ENCODE assay signal across 1 cellular context in the genomic region with DNA sequence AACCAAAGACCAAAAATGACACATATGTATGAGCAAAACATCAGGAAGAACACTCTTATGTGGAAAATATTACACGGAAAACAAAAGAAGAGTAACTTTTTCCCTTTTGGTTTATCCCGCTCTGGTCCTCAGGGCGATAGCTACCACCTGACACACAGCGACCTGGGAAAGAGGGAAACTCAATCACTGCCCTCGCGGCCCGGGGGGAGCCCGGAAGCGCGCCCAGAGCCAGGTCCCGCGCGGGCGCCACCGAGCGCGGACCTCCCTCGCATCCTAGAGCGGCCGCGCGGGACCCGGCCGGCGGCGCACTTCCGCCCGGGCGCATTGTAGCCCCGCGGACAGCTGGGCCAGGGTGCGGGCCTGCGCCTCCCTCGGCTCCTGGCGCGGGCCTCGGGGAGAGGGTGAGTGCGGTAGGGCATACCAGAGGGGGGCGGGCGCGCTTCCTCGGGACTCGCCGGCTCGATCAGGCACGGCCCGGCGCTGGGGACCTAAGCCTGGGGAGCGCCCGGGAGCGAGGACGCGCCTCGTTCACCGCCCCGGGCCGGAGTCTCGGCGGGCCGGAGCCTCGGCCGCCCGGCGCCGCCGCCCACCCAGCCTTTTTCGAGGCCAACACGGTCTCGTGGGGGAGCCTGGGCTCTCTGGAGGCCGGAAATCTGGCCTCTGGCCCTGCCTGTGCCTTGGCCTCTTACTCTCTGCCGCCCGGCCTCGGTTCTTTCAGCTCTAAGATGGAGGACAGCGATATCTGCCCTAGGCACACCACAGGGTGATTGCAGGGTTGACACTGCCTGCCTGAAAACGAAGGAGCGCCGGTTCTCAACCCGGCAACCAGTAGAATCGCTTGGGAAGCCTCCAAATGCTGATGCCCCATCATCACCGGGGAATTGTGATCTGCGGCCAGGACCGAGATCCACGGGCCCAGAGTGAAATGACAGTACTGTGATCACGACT.
A peak's percentile ranks its signal among the peaks of the same experiment; 100 is the strongest.
TF ChIP-seq lines count a peak whose summit lies in the region.

A gene with protein sequence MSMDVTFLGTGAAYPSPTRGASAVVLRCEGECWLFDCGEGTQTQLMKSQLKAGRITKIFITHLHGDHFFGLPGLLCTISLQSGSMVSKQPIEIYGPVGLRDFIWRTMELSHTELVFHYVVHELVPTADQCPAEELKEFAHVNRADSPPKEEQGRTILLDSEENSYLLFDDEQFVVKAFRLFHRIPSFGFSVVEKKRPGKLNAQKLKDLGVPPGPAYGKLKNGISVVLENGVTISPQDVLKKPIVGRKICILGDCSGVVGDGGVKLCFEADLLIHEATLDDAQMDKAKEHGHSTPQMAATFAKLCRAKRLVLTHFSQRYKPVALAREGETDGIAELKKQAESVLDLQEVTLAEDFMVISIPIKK (plus strand): TSS at position 327 of the 948 bp plus-strand sequence. CDS start 6,365 bp downstream, outside the sequence.

TF ChIP-seq in K562, 482 proteins besides CTCF, POLR2A, EP300 and RAD21 (continued from another document and continues in another):
- TF ChIP-seq ZNF76 (CRISPR knock-in tag; IDR thresholded peaks at IDR 0.05; ENCODE audit: borderline replicate concordance) (0 out of 2 replicates have a peak, but pooled peaks have one; percentile 38), SP2 (IDR thresholded peaks at IDR 0.05; ENCODE audit: extremely low read depth, low read depth, low read length, poor library complexity, severe bottlenecking) (peak; percentile 93), ZC3H8 (IDR thresholded peaks at IDR 0.05) (no peak), BRD4 (IDR thresholded peaks at IDR 0.05) (peak; percentile 60; the same call in 1 of the 2 replicates), BACH1 (tag; IDR thresholded peaks at IDR 0.05) (no peak), CCNT2 (IDR thresholded peaks at IDR 0.05; ENCODE audit: borderline replicate concordance, extremely low read depth, insufficient read length, low read depth, low read length) (peak; percentile 84), CTBP1 (IDR thresholded peaks at IDR 0.05; ENCODE audit: borderline replicate concordance) (peak; percentile 67; the same call in 1 of the 2 replicates), HDAC8 (tag; IDR thresholded peaks at IDR 0.05) (peak; percentile 19; the same call in 1 of the 2 replicates), ZEB2 (IDR thresholded peaks at IDR 0.05) (no peak), ETV1 (tag; conservative IDR thresholded peaks at IDR 0.05; ENCODE audit: low read depth) (no peak; the same call in 1 of the 2 replicates), ZNF146 (CRISPR knock-in tag; IDR thresholded peaks at IDR 0.05; ENCODE audit: unreplicated experiment) (no peak), CBX3 (IDR thresholded peaks at IDR 0.05; ENCODE audit: borderline replicate concordance in 1 of 2, low read length in 2 of 2) (no peak), MTF1 (CRISPR knock-in tag; IDR thresholded peaks at IDR 0.05; ENCODE audit: borderline replicate concordance) (no peak), GATAD2B (IDR thresholded peaks at IDR 0.05; ENCODE audit: borderline replicate concordance) (peak; percentile 60; the same call in 1 of the 2 replicates), FUS (optimal IDR thresholded peaks at IDR 0.05; ENCODE audit: low read depth, low read length) (no peak), HDAC2 (IDR thresholded peaks at IDR 0.05) (no peak), POLR3G (IDR thresholded peaks at IDR 0.05; ENCODE audit: extremely low read depth, insufficient read length, insufficient replicate concordance) (no peak), LARP7 (IDR thresholded peaks at IDR 0.05) (no peak), ZNF134 (CRISPR knock-in tag; conservative IDR thresholded peaks at IDR 0.05) (no peak), NELFE (IDR thresholded peaks at IDR 0.05; ENCODE audit: insufficient read depth, insufficient read length) (no peak), SPI1 (IDR thresholded peaks at IDR 0.05; ENCODE audit: borderline replicate concordance, low read depth, low read length) (peak; percentile 49; the same call in 1 of the 2 replicates), JUN (IDR thresholded peaks at IDR 0.05; ENCODE audit: borderline replicate concordance, low read depth, low read length) (no peak), JUN (CRISPR knock-in tag; IDR thresholded peaks at IDR 0.05; ENCODE audit: borderline replicate concordance) (no peak), ZNF589 (CRISPR knock-in tag; IDR thresholded peaks at IDR 0.05; ENCODE audit: low read depth) (peak; percentile 50; the same call in 1 of the 2 replicates), ZZZ3 (IDR thresholded peaks at IDR 0.05) (no peak), NR4A1 (CRISPR knock-in tag; IDR thresholded peaks at IDR 0.05) (no peak), NR4A1 (tag; IDR thresholded peaks at IDR 0.05) (no peak), ZNF121 (CRISPR knock-in tag; conservative IDR thresholded peaks at IDR 0.05) (no peak), TBP (optimal IDR thresholded peaks at IDR 0.05; ENCODE audit: low read depth, low read length) (peak; percentile 75), PHF21A (IDR thresholded peaks at IDR 0.05; ENCODE audit: borderline replicate concordance, low read depth) (peak; percentile 85), RAD51 (IDR thresholded peaks at IDR 0.05; ENCODE audit: borderline replicate concordance, low read depth) (no peak), FOXM1 (IDR thresholded peaks at IDR 0.05; ENCODE audit: low read depth) (no peak), FOXM1 (CRISPR knock-in tag; IDR thresholded peaks at IDR 0.05; ENCODE audit: low read depth) (0 out of 2 replicates have a peak, but pooled peaks have one; percentile 48), MAZ (CRISPR knock-in tag; conservative IDR thresholded peaks at IDR 0.05 in 1 of 2, IDR thresholded peaks at IDR 0.05 in 1 of 2) (peak in 1 of 2 experiments; percentile 60; a peak in 2 of 4 replicates), L3MBTL2 (IDR thresholded peaks at IDR 0.05) (peak; percentile 69)
- TF ChIP-seq, protein P1, sequence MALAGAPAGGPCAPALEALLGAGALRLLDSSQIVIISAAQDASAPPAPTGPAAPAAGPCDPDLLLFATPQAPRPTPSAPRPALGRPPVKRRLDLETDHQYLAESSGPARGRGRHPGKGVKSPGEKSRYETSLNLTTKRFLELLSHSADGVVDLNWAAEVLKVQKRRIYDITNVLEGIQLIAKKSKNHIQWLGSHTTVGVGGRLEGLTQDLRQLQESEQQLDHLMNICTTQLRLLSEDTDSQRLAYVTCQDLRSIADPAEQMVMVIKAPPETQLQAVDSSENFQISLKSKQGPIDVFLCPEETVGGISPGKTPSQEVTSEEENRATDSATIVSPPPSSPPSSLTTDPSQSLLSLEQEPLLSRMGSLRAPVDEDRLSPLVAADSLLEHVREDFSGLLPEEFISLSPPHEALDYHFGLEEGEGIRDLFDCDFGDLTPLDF (CRISPR knock-in tag; IDR thresholded peaks at IDR 0.05), result no peak
- TF ChIP-seq, protein P2, sequence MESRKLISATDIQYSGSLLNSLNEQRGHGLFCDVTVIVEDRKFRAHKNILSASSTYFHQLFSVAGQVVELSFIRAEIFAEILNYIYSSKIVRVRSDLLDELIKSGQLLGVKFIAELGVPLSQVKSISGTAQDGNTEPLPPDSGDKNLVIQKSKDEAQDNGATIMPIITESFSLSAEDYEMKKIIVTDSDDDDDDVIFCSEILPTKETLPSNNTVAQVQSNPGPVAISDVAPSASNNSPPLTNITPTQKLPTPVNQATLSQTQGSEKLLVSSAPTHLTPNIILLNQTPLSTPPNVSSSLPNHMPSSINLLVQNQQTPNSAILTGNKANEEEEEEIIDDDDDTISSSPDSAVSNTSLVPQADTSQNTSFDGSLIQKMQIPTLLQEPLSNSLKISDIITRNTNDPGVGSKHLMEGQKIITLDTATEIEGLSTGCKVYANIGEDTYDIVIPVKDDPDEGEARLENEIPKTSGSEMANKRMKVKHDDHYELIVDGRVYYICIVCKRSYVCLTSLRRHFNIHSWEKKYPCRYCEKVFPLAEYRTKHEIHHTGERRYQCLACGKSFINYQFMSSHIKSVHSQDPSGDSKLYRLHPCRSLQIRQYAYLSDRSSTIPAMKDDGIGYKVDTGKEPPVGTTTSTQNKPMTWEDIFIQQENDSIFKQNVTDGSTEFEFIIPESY (CRISPR knock-in tag; IDR thresholded peaks at IDR 0.05), result peak; percentile 17; the same call in 1 of the 2 replicates
- TF ChIP-seq, protein P3, sequence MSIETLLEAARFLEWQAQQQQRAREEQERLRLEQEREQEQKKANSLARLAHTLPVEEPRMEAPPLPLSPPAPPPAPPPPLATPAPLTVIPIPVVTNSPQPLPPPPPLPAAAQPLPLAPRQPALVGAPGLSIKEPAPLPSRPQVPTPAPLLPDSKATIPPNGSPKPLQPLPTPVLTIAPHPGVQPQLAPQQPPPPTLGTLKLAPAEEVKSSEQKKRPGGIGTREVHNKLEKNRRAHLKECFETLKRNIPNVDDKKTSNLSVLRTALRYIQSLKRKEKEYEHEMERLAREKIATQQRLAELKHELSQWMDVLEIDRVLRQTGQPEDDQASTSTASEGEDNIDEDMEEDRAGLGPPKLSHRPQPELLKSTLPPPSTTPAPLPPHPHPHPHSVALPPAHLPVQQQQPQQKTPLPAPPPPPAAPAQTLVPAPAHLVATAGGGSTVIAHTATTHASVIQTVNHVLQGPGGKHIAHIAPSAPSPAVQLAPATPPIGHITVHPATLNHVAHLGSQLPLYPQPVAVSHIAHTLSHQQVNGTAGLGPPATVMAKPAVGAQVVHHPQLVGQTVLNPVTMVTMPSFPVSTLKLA (conservative IDR thresholded peaks at IDR 0.05), result 0 out of 4 replicates have a peak, but pooled peaks of 1 of the 2 experiments have one; percentile 25
- TF ChIP-seq, protein P4, sequence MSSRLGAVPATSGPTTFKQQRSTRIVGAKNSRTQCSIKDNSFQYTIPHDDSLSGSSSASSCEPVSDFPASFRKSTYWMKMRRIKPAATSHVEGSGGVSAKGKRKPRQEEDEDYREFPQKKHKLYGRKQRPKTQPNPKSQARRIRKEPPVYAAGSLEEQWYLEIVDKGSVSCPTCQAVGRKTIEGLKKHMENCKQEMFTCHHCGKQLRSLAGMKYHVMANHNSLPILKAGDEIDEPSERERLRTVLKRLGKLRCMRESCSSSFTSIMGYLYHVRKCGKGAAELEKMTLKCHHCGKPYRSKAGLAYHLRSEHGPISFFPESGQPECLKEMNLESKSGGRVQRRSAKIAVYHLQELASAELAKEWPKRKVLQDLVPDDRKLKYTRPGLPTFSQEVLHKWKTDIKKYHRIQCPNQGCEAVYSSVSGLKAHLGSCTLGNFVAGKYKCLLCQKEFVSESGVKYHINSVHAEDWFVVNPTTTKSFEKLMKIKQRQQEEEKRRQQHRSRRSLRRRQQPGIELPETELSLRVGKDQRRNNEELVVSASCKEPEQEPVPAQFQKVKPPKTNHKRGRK (tag; IDR thresholded peaks at IDR 0.05), result no peak
- TF ChIP-seq, protein P5, sequence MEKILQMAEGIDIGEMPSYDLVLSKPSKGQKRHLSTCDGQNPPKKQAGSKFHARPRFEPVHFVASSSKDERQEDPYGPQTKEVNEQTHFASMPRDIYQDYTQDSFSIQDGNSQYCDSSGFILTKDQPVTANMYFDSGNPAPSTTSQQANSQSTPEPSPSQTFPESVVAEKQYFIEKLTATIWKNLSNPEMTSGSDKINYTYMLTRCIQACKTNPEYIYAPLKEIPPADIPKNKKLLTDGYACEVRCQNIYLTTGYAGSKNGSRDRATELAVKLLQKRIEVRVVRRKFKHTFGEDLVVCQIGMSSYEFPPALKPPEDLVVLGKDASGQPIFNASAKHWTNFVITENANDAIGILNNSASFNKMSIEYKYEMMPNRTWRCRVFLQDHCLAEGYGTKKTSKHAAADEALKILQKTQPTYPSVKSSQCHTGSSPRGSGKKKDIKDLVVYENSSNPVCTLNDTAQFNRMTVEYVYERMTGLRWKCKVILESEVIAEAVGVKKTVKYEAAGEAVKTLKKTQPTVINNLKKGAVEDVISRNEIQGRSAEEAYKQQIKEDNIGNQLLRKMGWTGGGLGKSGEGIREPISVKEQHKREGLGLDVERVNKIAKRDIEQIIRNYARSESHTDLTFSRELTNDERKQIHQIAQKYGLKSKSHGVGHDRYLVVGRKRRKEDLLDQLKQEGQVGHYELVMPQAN (IDR thresholded peaks at IDR 0.05; ENCODE audit: borderline replicate concordance), result no peak
- TF ChIP-seq, protein P6, sequence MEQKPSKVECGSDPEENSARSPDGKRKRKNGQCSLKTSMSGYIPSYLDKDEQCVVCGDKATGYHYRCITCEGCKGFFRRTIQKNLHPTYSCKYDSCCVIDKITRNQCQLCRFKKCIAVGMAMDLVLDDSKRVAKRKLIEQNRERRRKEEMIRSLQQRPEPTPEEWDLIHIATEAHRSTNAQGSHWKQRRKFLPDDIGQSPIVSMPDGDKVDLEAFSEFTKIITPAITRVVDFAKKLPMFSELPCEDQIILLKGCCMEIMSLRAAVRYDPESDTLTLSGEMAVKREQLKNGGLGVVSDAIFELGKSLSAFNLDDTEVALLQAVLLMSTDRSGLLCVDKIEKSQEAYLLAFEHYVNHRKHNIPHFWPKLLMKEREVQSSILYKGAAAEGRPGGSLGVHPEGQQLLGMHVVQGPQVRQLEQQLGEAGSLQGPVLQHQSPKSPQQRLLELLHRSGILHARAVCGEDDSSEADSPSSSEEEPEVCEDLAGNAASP (IDR thresholded peaks at IDR 0.05), result no peak
- TF ChIP-seq, protein P7, sequence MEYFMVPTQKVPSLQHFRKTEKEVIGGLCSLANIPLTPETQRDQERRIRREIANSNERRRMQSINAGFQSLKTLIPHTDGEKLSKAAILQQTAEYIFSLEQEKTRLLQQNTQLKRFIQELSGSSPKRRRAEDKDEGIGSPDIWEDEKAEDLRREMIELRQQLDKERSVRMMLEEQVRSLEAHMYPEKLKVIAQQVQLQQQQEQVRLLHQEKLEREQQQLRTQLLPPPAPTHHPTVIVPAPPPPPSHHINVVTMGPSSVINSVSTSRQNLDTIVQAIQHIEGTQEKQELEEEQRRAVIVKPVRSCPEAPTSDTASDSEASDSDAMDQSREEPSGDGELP (CRISPR knock-in tag; IDR thresholded peaks at IDR 0.05; ENCODE audit: borderline replicate concordance), result peak; percentile 83
- TF ChIP-seq, protein P8, sequence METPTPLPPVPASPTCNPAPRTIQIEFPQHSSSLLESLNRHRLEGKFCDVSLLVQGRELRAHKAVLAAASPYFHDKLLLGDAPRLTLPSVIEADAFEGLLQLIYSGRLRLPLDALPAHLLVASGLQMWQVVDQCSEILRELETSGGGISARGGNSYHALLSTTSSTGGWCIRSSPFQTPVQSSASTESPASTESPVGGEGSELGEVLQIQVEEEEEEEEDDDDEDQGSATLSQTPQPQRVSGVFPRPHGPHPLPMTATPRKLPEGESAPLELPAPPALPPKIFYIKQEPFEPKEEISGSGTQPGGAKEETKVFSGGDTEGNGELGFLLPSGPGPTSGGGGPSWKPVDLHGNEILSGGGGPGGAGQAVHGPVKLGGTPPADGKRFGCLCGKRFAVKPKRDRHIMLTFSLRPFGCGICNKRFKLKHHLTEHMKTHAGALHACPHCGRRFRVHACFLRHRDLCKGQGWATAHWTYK (CRISPR knock-in tag; IDR thresholded peaks at IDR 0.05), result peak; percentile 40; the same call in 1 of the 2 replicates
- TF ChIP-seq, protein P9, sequence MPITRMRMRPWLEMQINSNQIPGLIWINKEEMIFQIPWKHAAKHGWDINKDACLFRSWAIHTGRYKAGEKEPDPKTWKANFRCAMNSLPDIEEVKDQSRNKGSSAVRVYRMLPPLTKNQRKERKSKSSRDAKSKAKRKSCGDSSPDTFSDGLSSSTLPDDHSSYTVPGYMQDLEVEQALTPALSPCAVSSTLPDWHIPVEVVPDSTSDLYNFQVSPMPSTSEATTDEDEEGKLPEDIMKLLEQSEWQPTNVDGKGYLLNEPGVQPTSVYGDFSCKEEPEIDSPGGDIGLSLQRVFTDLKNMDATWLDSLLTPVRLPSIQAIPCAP (CRISPR knock-in tag; IDR thresholded peaks at IDR 0.05; ENCODE audit: borderline replicate concordance), result no peak
- TF ChIP-seq, protein P10, sequence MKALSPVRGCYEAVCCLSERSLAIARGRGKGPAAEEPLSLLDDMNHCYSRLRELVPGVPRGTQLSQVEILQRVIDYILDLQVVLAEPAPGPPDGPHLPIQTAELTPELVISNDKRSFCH (CRISPR knock-in tag; IDR thresholded peaks at IDR 0.05), result no peak
- TF ChIP-seq, protein P10 (tag; IDR thresholded peaks at IDR 0.05), result 0 out of 2 replicates have a peak, but pooled peaks have one; percentile 39
